8 cellular contexts compared by ENCODE assay signal in genomic region chr19:21835429-21835809, GRCh38. TPM values are rescaled to one million over a fixed set of nuclear protein-coding genes. Genes with fewer than 3 reads are reported as not detected.
A peak's percentile ranks its signal among the peaks of the same experiment; 100 is the strongest.
DNase-seq lines count a peak whose midpoint lies in the region; ATAC-seq, FAIRE-seq and TF ChIP-seq lines count a peak whose summit lies in the region.

No MANE protein-coding gene starts in this region.

- intact Hi-C loops in left colon (cut with DNase I, micrococcal nuclease) = no loop called here
- intact Hi-C loops in tibial artery (cut with DNase I; ENCODE audit: low total_unique reads) = loop anchor here (10.0 kb wide), 1 partner anchor 71 kb away; the partner anchor contains the start of gene ZNF100

- no peak for TF ChIP-seq CTCF in tibial artery (IDR thresholded peaks at IDR 0.05)

- H3K9me3 ChIP-seq in tibial artery = peaks cover 0 to 3% (median 0%) of the 10 kb centered on the region in 3 donors

- H3K4me3 ChIP-seq in tibial artery = peak overlapping the region; percentile 62 to 84

- H3K9me3 Mint-ChIP-seq in activated T-cell treated with anti-CD3 and anti-CD28 coated beads, Interleukin-2, amount 50 U/mL, for 24 hours = peaks cover 11% of the 10 kb centered on the region
- peaks cover 24% of the 10 kb centered on the region for H3K9me3 Mint-ChIP-seq in activated naive CD8-positive, alpha-beta T cell treated with anti-CD3 and anti-CD28 coated beads for 36 hours

- no peak for FAIRE-seq in frontal cortex (lab: Jason Lieb, UNC)

- no peaks in the 10 kb centered on the region for H3K27me3 Mint-ChIP-seq in activated T-cell treated with anti-CD3 and anti-CD28 coated beads, Interleukin-2, amount 50 U/mL, for 24 hours
- no peaks in the 10 kb centered on the region for H3K27me3 Mint-ChIP-seq in activated naive CD8-positive, alpha-beta T cell treated with anti-CD3 and anti-CD28 coated beads for 36 hours

- H3K27ac Mint-ChIP-seq in activated T-cell treated with anti-CD3 and anti-CD28 coated beads, Interleukin-2, amount 50 U/mL, for 24 hours = peak overlapping the region; percentile 98
- peak overlapping the region; percentile 99 for H3K27ac Mint-ChIP-seq in activated naive CD8-positive, alpha-beta T cell treated with anti-CD3 and anti-CD28 coated beads for 36 hours

- H3K36me3 Mint-ChIP-seq in activated T-cell treated with anti-CD3 and anti-CD28 coated beads, Interleukin-2, amount 50 U/mL, for 24 hours (ENCODE audit: low read depth) = peaks cover 76% of the 10 kb centered on the region
- peaks cover 66% of the 10 kb centered on the region for H3K36me3 Mint-ChIP-seq in activated naive CD8-positive, alpha-beta T cell treated with anti-CD3 and anti-CD28 coated beads for 36 hours

- peaks cover 0 to 11% (median 0%) of the 10 kb centered on the region in 3 donors for H3K36me3 ChIP-seq in tibial artery

- ATAC-seq in left colon = peak; percentile 4
- ATAC-seq in GM21825 (IDR thresholded peaks at IDR 0.05; ENCODE audit: unreplicated experiment) = no peak

- peaks cover 42% of the 10 kb centered on the region for H3K4me1 Mint-ChIP-seq in activated T-cell treated with anti-CD3 and anti-CD28 coated beads, Interleukin-2, amount 50 U/mL, for 24 hours (ENCODE audit: low read depth)
- H3K4me1 Mint-ChIP-seq in activated naive CD8-positive, alpha-beta T cell treated with anti-CD3 and anti-CD28 coated beads for 36 hours = peaks cover 18% of the 10 kb centered on the region

- peak overlapping the region; percentile 86 to 87 for H3K27ac ChIP-seq in tibial artery

- peaks cover 0 to 12% (median 3%) of the 10 kb centered on the region in 4 donors for H3K4me1 ChIP-seq in tibial artery

- H3K4me3 Mint-ChIP-seq in activated T-cell treated with anti-CD3 and anti-CD28 coated beads, Interleukin-2, amount 50 U/mL, for 24 hours = peak overlapping the region; percentile 99
- peak overlapping the region; percentile 100 for H3K4me3 Mint-ChIP-seq in activated naive CD8-positive, alpha-beta T cell treated with anti-CD3 and anti-CD28 coated beads for 36 hours

- DNase-seq in activated T-cell treated with anti-CD3 and anti-CD28 coated beads, Interleukin-2, amount 50 U/mL, for 24 hours = no peak
- no peak for DNase-seq in activated T-cell treated with anti-CD3 and anti-CD28 coated beads, Interleukin-2, amount 50 U/mL, for 48 hours
- no peak for DNase-seq in activated naive CD8-positive, alpha-beta T cell treated with anti-CD3 and anti-CD28 coated beads for 36 hours
- DNase-seq in left colon (peak in 1 of 2 donors; percentile 25), tibial artery (peak in 1 of 2 donors; percentile 67), NCI-H1694 (lab: John Stamatoyannopoulos, UW) (no peak), frontal cortex (ENCODE audit: low spot score in 2 of 2) (no peak)

- no peaks in the 10 kb centered on the region for H3K27me3 ChIP-seq in tibial artery

RNA-seq across cellular contexts. Expression of gene ZNF43, which starts 0.6 kb away (rescaled TPM):
- 10 to 100 TPM; 26.0 to 26.5 TPM for total RNA-seq in activated naive CD8-positive, alpha-beta T cell treated with anti-CD3 and anti-CD28 coated beads for 36 hours
- total RNA-seq in left colon (10 to 100 TPM; 10.1 to 11.7 TPM), frontal cortex (34.6 TPM)
